12 cellular contexts compared by ENCODE assay signal in genomic region chr19:53549354-53549753, GRCh38. TPM values are rescaled to one million over a fixed set of nuclear protein-coding genes. Genes with fewer than 3 reads are reported as not detected.
DNase-seq lines count a peak whose midpoint lies in the region; TF ChIP-seq lines count a peak whose summit lies in the region.
"Had no signal": no experiment of that assay in that cellular context is flagged by ENCODE, and none has a peak within 500 bp of the region (broad histone marks: within the 10 kb centered on the region; RNA-seq: fewer than 3 reads in every experiment).

No MANE protein-coding gene starts in this region.

- H3K9ac ChIP-seq in colonic mucosa (ENCODE audit: low read depth in 2 of 2, low read length in 2 of 2), result no peak overlapping the region

- TF ChIP-seq CTCF in adrenal gland (IDR thresholded peaks at IDR 0.05) (no peak), stomach (IDR thresholded peaks at IDR 0.05) (no peak), colonic mucosa (IDR thresholded peaks at IDR 0.05) (no peak)

- peak overlapping the region in 3 of 5 donors; percentile 21 to 74 (median 61) for H3K27ac ChIP-seq in adrenal gland
- peak overlapping the region in 4 of 5 donors; percentile 20 to 69 (median 56) for H3K27ac ChIP-seq in stomach
- H3K27ac ChIP-seq in colonic mucosa, result no peak overlapping the region

- WGBS in adrenal gland, 4 donors, result 46 to 71% (median 56%) methylated on average over 3 of the region's 3 CpGs
- 44 to 61% (median 55%) methylated on average over 3 of the region's 3 CpGs for WGBS in stomach, 5 donors

- no peak for TF ChIP-seq EP300 in stomach (IDR thresholded peaks at IDR 0.05)

- no peak for TF ChIP-seq POLR2A in adrenal gland (IDR thresholded peaks at IDR 0.05)
- no peak for TF ChIP-seq POLR2A in stomach (IDR thresholded peaks at IDR 0.05)

- H3K27me3 ChIP-seq in adrenal gland (no peaks in the 10 kb centered on the region), stomach (no peaks in the 10 kb centered on the region), colonic mucosa (no peaks in the 10 kb centered on the region)
- H3K27me3 ChIP-seq: Peyer's patch had no signal

- DNase-seq in EL, result peak; percentile 29
- no peak for DNase-seq in adrenal gland
- peak; percentile 31 for DNase-seq in globus pallidus (ENCODE audit: low spot score)
- no peak for DNase-seq in stomach
- no peak for DNase-seq in COLO829 (ENCODE audit: low spot score)
- DNase-seq in colonic mucosa, result no peak
- no peak for DNase-seq in posterior vena cava (ENCODE audit: low spot score)
- DNase-seq in DMS114 treated with DMSO at 0.1 percent for 48 hours (lab: John Stamatoyannopoulos, UW; ENCODE audit: unreplicated experiment), result no peak
- DNase-seq: activated naive CD4-positive, alpha-beta T cell treated with Interleukin-2 at 50 U/mL for 16 hours; NCI-H187 treated with DMSO at 0.1 percent for 48 hours; Peyer's patch; stimulated activated CD4-positive, alpha-beta T cell treated with anti-CD3 and anti-CD28 coated beads, Interleukin-2, amount 100 ng/mL, for 48 hours had no signal

- intact Hi-C loops in adrenal gland (cut with DNase I), result no loop called here
- intact Hi-C loops in stomach (cut with DNase I; ENCODE audit: low total_unique reads), result no loop called here
- intact Hi-C loops in colonic mucosa (cut with DNase I), result no loop called here
- intact Hi-C loops in posterior vena cava (cut with DNase I), result no loop called here

- H3K4me3 ChIP-seq in adrenal gland (no peak overlapping the region), stomach (no peak overlapping the region), colonic mucosa (no peak overlapping the region)
- H3K4me3 ChIP-seq: Peyer's patch had no signal

- H3K36me3 ChIP-seq in adrenal gland (replicated peaks in 1 of 2), result no peaks in the 10 kb centered on the region
- peaks cover 0 to 7% (median 2%) of the 10 kb centered on the region in 4 donors for H3K36me3 ChIP-seq in stomach
- H3K36me3 ChIP-seq in colonic mucosa, result no peaks in the 10 kb centered on the region
- H3K36me3 ChIP-seq: Peyer's patch had no signal

- H3K4me1 ChIP-seq in adrenal gland (replicated peaks in 1 of 2) (peaks cover 7 to 25% of the 10 kb centered on the region in 2 donors), stomach (peaks cover 0 to 16% (median 8%) of the 10 kb centered on the region in 4 donors), colonic mucosa (no peaks in the 10 kb centered on the region)

- H3K9me3 ChIP-seq in adrenal gland (replicated peaks in 1 of 3), result no peaks in the 10 kb centered on the region
- peaks cover 0 to 8% (median 0%) of the 10 kb centered on the region in 4 donors for H3K9me3 ChIP-seq in stomach
- H3K9me3 ChIP-seq in colonic mucosa, result no peaks in the 10 kb centered on the region
- H3K9me3 ChIP-seq: Peyer's patch had no signal

RNA-seq across cellular contexts. Expression of gene ZNF331, which starts 11.4 kb away (rescaled TPM):
- total RNA-seq in adrenal gland (100 to 1,000 TPM in 1 of 8 donors, 10 to 100 TPM in 7; 16.2 to 127 (median 25.0) TPM), stomach (10 to 100 TPM in 4 of 5 donors, 1 to 10 TPM in 1; 2.9 to 67.2 (median 17.9) TPM), colonic mucosa (1 to 10 TPM; 4.3 to 7.8 TPM), posterior vena cava (10 to 100 TPM; 21.5 to 45.7 TPM)
- polyA plus RNA-seq in adrenal gland (10 to 100 TPM; 17.8 to 47.2 (median 47.1) TPM), stomach (1 to 10 TPM; 8.1 to 8.9 (median 8.5) TPM)

Comparison
In these comparisons a context has a peak if more than half of its experiments do, and no peak if none do; other contexts are left out.
1. DNase-seq: peak in EL (single experiment) and globus pallidus (single experiment); none in adrenal gland (0 of 7), stomach (single experiment), COLO829 (single experiment), colonic mucosa (single experiment), posterior vena cava (single experiment) and DMS114 treated with DMSO at 0.1 percent for 48 hours (single experiment).